ENCODE assay signal across 18 cellular contexts in genomic region chr20:16284385-16285100, GRCh38.
"Had no signal": no experiment of that assay in that cellular context is flagged by ENCODE, and none has a peak within 500 bp of the region (broad histone marks: within the 10 kb centered on the region; RNA-seq: fewer than 3 reads in every experiment).

No MANE protein-coding gene starts in this region.

- H3K27ac ChIP-seq: breast epithelium, esophagus muscularis mucosa, pancreas, right atrium auricular region had no signal

- H3K4me1 ChIP-seq: breast epithelium, pancreas, right atrium auricular region had no signal

- H3K4me1 Mint-ChIP-seq: activated naive CD8-positive, alpha-beta T cell treated with anti-CD3 and anti-CD28 coated beads, Interleukin-2, amount 10 ng/mL, durations not matched to agents 7 days and 5 days had no signal

- H3K36me3 ChIP-seq: breast epithelium, pancreas, right atrium auricular region had no signal

- H3K27ac Mint-ChIP-seq: activated naive CD8-positive, alpha-beta T cell treated with anti-CD3 and anti-CD28 coated beads, Interleukin-2, amount 10 ng/mL, durations not matched to agents 7 days and 5 days; immature natural killer cell; type B pancreatic cell had no signal

- H3K27me3 ChIP-seq: breast epithelium, esophagus muscularis mucosa, pancreas, right atrium auricular region had no signal

- DNase-seq: activated CD4-positive, alpha-beta T cell treated with anti-CD3 and anti-CD28 coated beads, Interleukin-2, amount 50 U/mL, for 48 hours; activated CD4-positive, CD25-positive, alpha-beta regulatory T cell treated with anti-CD3 and anti-CD28 coated beads, Interleukin-2, amount 50 U/mL, for 72 hours; activated gamma-delta T cell treated with Interleukin-2 at 50 U/mL for 16 hours; activated naive CD8-positive, alpha-beta T cell treated with anti-CD3 and anti-CD28 coated beads, Interleukin-2, amount 10 ng/mL, durations not matched to agents 7 days and 5 days; activated T-cell treated with anti-CD3 and anti-CD28 coated beads, Interleukin-2, amount 50 U/mL, for 48 hours; aorta; glutamatergic neuron; immature natural killer cell; pancreas; stimulated activated CD4-positive, alpha-beta T cell treated with anti-CD3 and anti-CD28 coated beads, Interleukin-2, amount 100 ng/mL, for 24 hours; stimulated activated naive CD4-positive, alpha-beta T cell; substantia nigra; T-helper 2 cell had no signal

- H3K9me3 ChIP-seq: breast epithelium, esophagus muscularis mucosa, pancreas, right atrium auricular region had no signal

- H3K4me3 ChIP-seq: breast epithelium, esophagus muscularis mucosa, pancreas, right atrium auricular region had no signal

- H3K27me3 Mint-ChIP-seq: activated naive CD8-positive, alpha-beta T cell treated with anti-CD3 and anti-CD28 coated beads, Interleukin-2, amount 10 ng/mL, durations not matched to agents 7 days and 5 days; type B pancreatic cell had no signal

- H3K9me3 Mint-ChIP-seq: immature natural killer cell, type B pancreatic cell had no signal

- H3K4me3 Mint-ChIP-seq: activated naive CD8-positive, alpha-beta T cell treated with anti-CD3 and anti-CD28 coated beads, Interleukin-2, amount 10 ng/mL, durations not matched to agents 7 days and 5 days; immature natural killer cell; neural crest cell; type B pancreatic cell had no signal
